In genomic region chr4:24219171-24219570, GRCh38 we compare ENCODE assay signal across 1 cellular context.
TF ChIP-seq lines count a peak whose summit lies in the region.

No MANE protein-coding gene starts in this region.

TF ChIP-seq in A549, 52 proteins besides CTCF, POLR2A, EP300 and RAD21 (continued from another document):
- TF ChIP-seq REST (IDR thresholded peaks at IDR 0.05) (no peak), ZSCAN20 (CRISPR knock-in tag; IDR thresholded peaks at IDR 0.05) (no peak), MAFK (IDR thresholded peaks at IDR 0.05; ENCODE audit: partially characterized antibody) (no peak), HOXB13 (CRISPR knock-in tag; IDR thresholded peaks at IDR 0.05; ENCODE audit: low read depth) (no peak)
- TF ChIP-seq, protein P1, sequence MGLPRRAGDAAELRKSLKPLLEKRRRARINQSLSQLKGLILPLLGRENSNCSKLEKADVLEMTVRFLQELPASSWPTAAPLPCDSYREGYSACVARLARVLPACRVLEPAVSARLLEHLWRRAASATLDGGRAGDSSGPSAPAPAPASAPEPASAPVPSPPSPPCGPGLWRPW (IDR thresholded peaks at IDR 0.05), result no peak
